Comparison of ENCODE assay signal across 8 cellular contexts in the genomic region with DNA sequence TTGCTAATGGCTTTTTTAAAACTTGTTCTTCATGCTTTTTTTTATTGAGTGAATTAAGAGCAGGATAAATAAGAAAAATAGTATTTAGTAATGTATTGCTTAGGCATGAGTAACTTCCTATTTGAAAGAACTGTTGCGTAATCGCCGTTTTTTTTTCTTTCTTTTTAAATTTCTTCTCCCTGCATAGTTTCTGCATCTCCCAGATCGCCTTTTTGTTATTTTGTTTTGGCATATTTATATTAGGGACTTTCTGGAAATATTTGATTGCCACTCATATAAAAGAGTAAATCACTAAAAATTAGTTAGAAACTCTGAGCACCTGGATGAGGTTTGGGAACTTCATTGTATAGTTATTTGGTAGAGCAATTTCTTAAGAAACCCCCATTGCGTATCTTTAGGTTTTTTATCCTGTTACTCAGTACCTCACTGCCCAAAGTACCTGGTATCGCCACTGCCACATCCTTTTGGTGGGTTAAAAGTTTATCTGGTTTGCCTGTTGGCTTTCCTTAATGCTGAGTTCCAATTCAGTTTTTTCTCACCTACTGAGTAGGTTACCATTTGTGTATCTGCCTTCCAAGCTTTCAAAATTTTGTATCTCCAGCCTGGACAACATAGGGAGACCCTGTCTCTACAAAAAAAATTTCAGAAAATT. TPM values are rescaled to one million over a fixed set of nuclear protein-coding genes. Genes with fewer than 3 reads are reported as not detected.
A peak's percentile ranks its signal among the peaks of the same experiment; 100 is the strongest.
DNase-seq lines count a peak whose midpoint lies in the region; ATAC-seq and TF ChIP-seq lines count a peak whose summit lies in the region.

No MANE protein-coding gene starts in this region.

- DNase-seq in DND-41, result no peak
- peak; percentile 76 for DNase-seq in MV-4-11 (lab: John Stamatoyannopoulos, UW)
- peak; percentile 54 for DNase-seq in dermis blood vessel endothelial cell
- DNase-seq in NK-92 treated with Interleukin-12 subunit alpha and Interleukin-12 subunit beta, amount 100 ng/mL, for 24 hours (lab: John Stamatoyannopoulos, UW), result no peak
- DNase-seq in effector CD8-positive, alpha-beta T cell (lab: John Stamatoyannopoulos, UW), result no peak
- DNase-seq in GM10248 (ENCODE audit: extremely low spot score), result no peak
- DNase-seq in activated T-cell treated with anti-CD3 and anti-CD28 coated beads, Interleukin-2, amount 50 U/mL, for 48 hours, result no peak

- H3K27ac ChIP-seq in DND-41 (ENCODE audit: low read length) (no peak overlapping the region), neutrophil (peak overlapping the region; percentile 69)

- CTCF ChIA-PET in GM10248 (lab: Yijun Ruan, JAX), result interaction anchor here (0.9 to 1.3 kb wide), 3 partner anchors 12 to 131 kb away, joined by 3 to 4 read pairs (median 3); no protein-coding TSS in a partner anchor

- no peaks in the 10 kb centered on the region for H4K20me1 ChIP-seq in DND-41 (ENCODE audit: insufficient read depth, low read length)

- POLR2A ChIA-PET in GM10248 (lab: Yijun Ruan, JAX), result no interaction called here

- peaks cover 35% of the 10 kb centered on the region for H3K79me2 ChIP-seq in DND-41 (ENCODE audit: insufficient read depth, low read length)

- H3K27me3 ChIP-seq in DND-41 (ENCODE audit: insufficient read depth, low read length, poor library complexity) (no peaks in the 10 kb centered on the region), neutrophil (no peaks in the 10 kb centered on the region)

- TF ChIP-seq CTCF in DND-41 (IDR thresholded peaks at IDR 0.05; ENCODE audit: borderline replicate concordance, extremely low read depth, low read length, poor library complexity, severe bottlenecking), result no peak
- TF ChIP-seq CTCF in neutrophil (IDR thresholded peaks at IDR 0.05), result no peak
- TF ChIP-seq CTCF in GM10248 (IDR thresholded peaks at IDR 0.05; ENCODE audit: control extremely low read depth, extremely low read depth, low read depth, missing control alignments), result no peak

- H3K36me3 ChIP-seq in DND-41 (ENCODE audit: insufficient read depth, low read length), result peaks cover 46% of the 10 kb centered on the region
- no peaks in the 10 kb centered on the region for H3K36me3 ChIP-seq in neutrophil

- H3K4me2 ChIP-seq in DND-41 (ENCODE audit: insufficient read depth, low read length), result no peak overlapping the region

- 0 out of 3 replicates have a peak, but pooled peaks have one; percentile 24 for ATAC-seq in DND-41 (ENCODE audit: insufficient read depth, low read depth)

- H3K9ac ChIP-seq in DND-41 (ENCODE audit: low read depth, low read length), result no peak overlapping the region

- no peak overlapping the region for H2AFZ ChIP-seq in DND-41 (ENCODE audit: low read depth, low read length)

- H3K4me3 ChIP-seq in DND-41 (ENCODE audit: low read depth in 1 of 2, low read length in 2 of 2) (no peak overlapping the region), neutrophil (ENCODE audit: low read depth in 1 of 2, low read length in 1 of 2) (peak overlapping the region; percentile 42 to 49)

- H3K4me1 ChIP-seq in DND-41 (ENCODE audit: insufficient read depth, low read length), result no peaks in the 10 kb centered on the region
- peaks cover 17 to 20% of the 10 kb centered on the region in 2 experiments for H3K4me1 ChIP-seq in neutrophil (ENCODE audit: control insufficient read depth in 1 of 2, insufficient read depth in 1 of 2, low read depth in 1 of 2, low read length in 1 of 2)

- H3K9me3 ChIP-seq in DND-41 (ENCODE audit: insufficient read depth, low read length, severe bottlenecking), result peaks cover 14% of the 10 kb centered on the region
- no peaks in the 10 kb centered on the region for H3K9me3 ChIP-seq in neutrophil

RNA-seq across cellular contexts. Expression of gene LPAR6, which starts 36.2 kb away (rescaled TPM):
- 42.5 and 66.2 TPM in 2 replicates for total RNA-seq in dermis blood vessel endothelial cell

Comparison
In these comparisons a context has a peak if more than half of its experiments do, and no peak if none do; other contexts are left out.
1. DNase-seq: peak in MV-4-11 (single experiment) and dermis blood vessel endothelial cell (single experiment); none in DND-41 (single experiment), NK-92 treated with Interleukin-12 subunit alpha and Interleukin-12 subunit beta, amount 100 ng/mL, for 24 hours (single experiment), effector CD8-positive, alpha-beta T cell (single experiment), GM10248 (single experiment) and activated T-cell treated with anti-CD3 and anti-CD28 coated beads, Interleukin-2, amount 50 U/mL, for 48 hours (0 of 2).
2. H3K4me3 ChIP-seq: peak in neutrophil (2 of 2); none in DND-41 (0 of 2).